In genomic region chr20:40640667-40641066, GRCh38 we compare ENCODE assay signal across 21 cellular contexts. TPM values are rescaled to one million over a fixed set of nuclear protein-coding genes. Genes with fewer than 3 reads are reported as not detected.
"Had no signal": no experiment of that assay in that cellular context is flagged by ENCODE, and none has a peak within 500 bp of the region (broad histone marks: within the 10 kb centered on the region; RNA-seq: fewer than 3 reads in every experiment).

No MANE protein-coding gene starts in this region.

- H3K4me3 Mint-ChIP-seq: mesothelial cell of epicardium; naive thymus-derived CD4-positive, alpha-beta T cell; natural killer cell treated with Interleukin-12 subunit alpha and Interleukin-12 subunit beta and Interleukin-15 and Interleukin-18, amount 100 ng/mL, for 72 hours; stimulated activated naive B cell treated with anti-CD40 and anti-IgM and Interleukin-4, amounts not matched to agents 10 μg/mL and 1 μg/mL and 100 μg/mL, for 72 hours; stimulated activated naive CD8-positive, alpha-beta T cell treated with anti-CD3 and anti-CD28 coated beads, Interleukin-15, Interleukin-2, amounts not matched to agents 100 ng/mL and 50 ng/mL, for 24 hours; type B pancreatic cell had no signal

- ATAC-seq: natural killer cell treated with Interleukin-12 subunit alpha and Interleukin-12 subunit beta and Interleukin-15 and Interleukin-18, amount 100 ng/mL, for 72 hours; sciatic nerve; stimulated activated naive B cell treated with anti-CD40 and anti-IgM and Interleukin-4, amounts not matched to agents 10 μg/mL and 1 μg/mL and 100 μg/mL, for 72 hours had no signal

- H3K36me3 Mint-ChIP-seq: mesothelial cell of epicardium; naive thymus-derived CD4-positive, alpha-beta T cell; natural killer cell treated with Interleukin-12 subunit alpha and Interleukin-12 subunit beta and Interleukin-15 and Interleukin-18, amount 100 ng/mL, for 72 hours; stimulated activated naive B cell treated with anti-CD40 and anti-IgM and Interleukin-4, amounts not matched to agents 10 μg/mL and 1 μg/mL and 100 μg/mL, for 72 hours; type B pancreatic cell had no signal

- H3K27ac Mint-ChIP-seq: mesothelial cell of epicardium; naive thymus-derived CD4-positive, alpha-beta T cell; natural killer cell treated with Interleukin-12 subunit alpha and Interleukin-12 subunit beta and Interleukin-15 and Interleukin-18, amount 100 ng/mL, for 72 hours; progenitor cell of endocrine pancreas; stimulated activated naive B cell treated with anti-CD40 and anti-IgM and Interleukin-4, amounts not matched to agents 10 μg/mL and 1 μg/mL and 100 μg/mL, for 72 hours; stimulated activated naive CD8-positive, alpha-beta T cell treated with anti-CD3 and anti-CD28 coated beads, Interleukin-15, Interleukin-2, amounts not matched to agents 100 ng/mL and 50 ng/mL, for 24 hours; type B pancreatic cell had no signal

- H3K36me3 ChIP-seq: left ventricle myocardium inferior, ovary, right atrium auricular region, tibial nerve, uterus had no signal

- H3K9me3 ChIP-seq: left ventricle myocardium inferior, mucosa of descending colon, ovary, right atrium auricular region, tibial nerve, uterus had no signal

- H3K4me1 Mint-ChIP-seq: mesothelial cell of epicardium; naive thymus-derived CD4-positive, alpha-beta T cell; stimulated activated naive B cell treated with anti-CD40 and anti-IgM and Interleukin-4, amounts not matched to agents 10 μg/mL and 1 μg/mL and 100 μg/mL, for 72 hours had no signal

- H3K4me1 ChIP-seq: left ventricle myocardium inferior, tibial nerve, uterus had no signal

- H3K4me3 ChIP-seq: left ventricle myocardium inferior, lung, mucosa of descending colon, ovary, right atrium auricular region, skin epidermis, tibial nerve, uterus had no signal

- DNase-seq: left ventricle myocardium inferior; mesendoderm; mucosa of descending colon; naive thymus-derived CD4-positive, alpha-beta T cell; ovary; stimulated activated CD4-positive, alpha-beta T cell treated with anti-CD3 and anti-CD28 coated beads, Interleukin-12 subunit alpha, Interleukin-12 subunit beta, amount 100 ng/mL, for 4 hours; stimulated activated CD4-positive, alpha-beta T cell treated with anti-CD3 and anti-CD28 coated beads, Interleukin-15, amount 100 ng/mL, for 24 hours; stimulated activated CD4-positive, alpha-beta T cell treated with anti-CD3 and anti-CD28 coated beads, Interleukin-2, amount 100 ng/mL, for 24 hours; stimulated activated CD4-positive, alpha-beta T cell treated with anti-CD3 and anti-CD28 coated beads, Interleukin-4, amount 100 ng/mL, for 1 hour; stimulated activated naive B cell treated with anti-CD40 and anti-IgM and Interleukin-4, amounts not matched to agents 10 μg/mL and 1 μg/mL and 100 μg/mL, for 72 hours; uterus had no signal

- H3K27me3 ChIP-seq: ovary, right atrium auricular region, tibial nerve, uterus had no signal

- H3K27ac ChIP-seq: left ventricle myocardium inferior, ovary, right atrium auricular region, skin epidermis, tibial nerve, uterus had no signal

RNA-seq across cellular contexts. Expression of gene MAFB, which starts 48.4 kb away (rescaled TPM):
- polyA plus RNA-seq: naive thymus-derived CD4-positive, alpha-beta T cell had no signal
